ENCODE assay signal across 24 cellular contexts in the genomic region with DNA sequence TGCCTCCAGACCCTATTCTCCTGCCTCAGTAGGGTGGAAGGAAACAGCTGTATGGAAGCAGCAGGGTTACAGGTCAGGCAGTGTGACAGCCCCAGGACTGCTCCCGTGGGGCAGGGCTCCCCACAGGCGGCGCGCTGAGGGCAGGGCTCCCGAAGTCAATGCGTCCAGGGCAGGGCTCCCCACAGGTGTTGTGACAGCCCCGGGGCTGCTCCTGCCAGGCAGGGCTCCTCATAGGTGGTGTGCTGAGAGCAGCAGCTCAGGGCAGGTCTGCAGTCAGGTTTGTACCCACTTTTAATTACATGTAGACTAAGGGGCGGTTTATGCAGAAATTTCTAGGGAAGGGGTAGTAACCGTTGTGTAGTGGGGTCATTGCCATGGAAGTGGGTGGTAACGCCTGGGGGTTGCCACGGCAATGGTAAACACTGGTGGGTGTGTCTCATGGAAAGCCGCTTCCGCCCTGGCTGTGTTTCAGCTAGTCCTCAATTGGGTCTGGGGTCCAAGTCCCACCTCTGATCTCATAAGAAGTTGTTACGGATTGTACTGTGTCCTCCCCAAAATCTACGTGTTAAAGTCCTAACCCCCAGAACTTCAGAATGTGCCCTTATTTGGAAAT. TPM values are rescaled to one million over a fixed set of nuclear protein-coding genes. Genes with fewer than 3 reads are reported as not detected.
DNase-seq lines count a peak whose midpoint lies in the region; ATAC-seq and TF ChIP-seq lines count a peak whose summit lies in the region.
"Had no signal": no experiment of that assay in that cellular context is flagged by ENCODE, and none has a peak within 500 bp of the region (broad histone marks: within the 10 kb centered on the region; RNA-seq: fewer than 3 reads in every experiment).

No MANE protein-coding gene starts in this region.

- H3K27me3 Mint-ChIP-seq in activated T-cell treated with anti-CD3 and anti-CD28 coated beads, Interleukin-2, amount 50 U/mL, for 4 hours (ENCODE audit: low read depth) = no peaks in the 10 kb centered on the region
- peaks cover 13% of the 10 kb centered on the region for H3K27me3 Mint-ChIP-seq in osteocyte (ENCODE audit: unreplicated experiment)

- DNase-seq in activated T-cell treated with anti-CD3 and anti-CD28 coated beads, Interleukin-2, amount 50 U/mL, for 1 hour = peak; percentile 11
- DNase-seq in activated T-cell treated with anti-CD3 and anti-CD28 coated beads, Interleukin-2, amount 50 U/mL, for 4 hours = no peak
- DNase-seq in D341Med (ENCODE audit: low spot score) (peak; percentile 8), WERI-Rb-1 (peak; percentile 4), osteocyte (ENCODE audit: extremely low spot score, unreplicated experiment) (peak; percentile 74), hypothalamus (lab: John Stamatoyannopoulos, UW) (no peak)
- DNase-seq: ACHN, caudate nucleus, DMS153, NCI-H1694, NCI-H526 treated with DMSO at 0.1 percent for 48 hours, right cardiac atrium, SIG-M5, uterus had no signal

- peaks cover under 1% of the 10 kb centered on the region for H3K36me3 ChIP-seq in WERI-Rb-1
- H3K36me3 ChIP-seq: pancreas, uterus had no signal

- H3K9me3 ChIP-seq in WERI-Rb-1 (ENCODE audit: severe bottlenecking) = peaks cover 3% of the 10 kb centered on the region
- H3K9me3 ChIP-seq: pancreas, uterus had no signal

- no peaks in the 10 kb centered on the region for H3K27me3 ChIP-seq in WERI-Rb-1 (ENCODE audit: insufficient read depth, low read depth, severe bottlenecking)
- H3K27me3 ChIP-seq: hepatocyte, pancreas, uterus had no signal

- no peak overlapping the region for H3K4me3 Mint-ChIP-seq in activated T-cell treated with anti-CD3 and anti-CD28 coated beads, Interleukin-2, amount 50 U/mL, for 4 hours
- H3K4me3 Mint-ChIP-seq in osteocyte (ENCODE audit: unreplicated experiment) = no peak overlapping the region
- H3K4me3 Mint-ChIP-seq: CD14-positive monocyte; GM23338; T-helper 1 cell treated with Interleukin-12 subunit alpha and Interleukin-12 subunit beta and Interleukin-4 antibody, amounts not matched to agents 30 μg/mL and 1 μg/mL, for 36 hours; WTC11 had no signal

- no peaks in the 10 kb centered on the region for H3K9me3 Mint-ChIP-seq in activated T-cell treated with anti-CD3 and anti-CD28 coated beads, Interleukin-2, amount 50 U/mL, for 4 hours
- H3K9me3 Mint-ChIP-seq in osteocyte (ENCODE audit: unreplicated experiment) = peaks cover 7% of the 10 kb centered on the region

- H3K27ac Mint-ChIP-seq in osteocyte (ENCODE audit: unreplicated experiment) = no peak overlapping the region
- H3K27ac Mint-ChIP-seq: CD14-positive monocyte; GM23338; T-helper 1 cell treated with Interleukin-12 subunit alpha and Interleukin-12 subunit beta and Interleukin-4 antibody, amounts not matched to agents 30 μg/mL and 1 μg/mL, for 36 hours; WTC11 had no signal

- no peak for ATAC-seq in activated T-cell treated with anti-CD3 and anti-CD28 coated beads, Interleukin-2, amount 50 U/mL, for 4 hours
- no peak for ATAC-seq in HG03135 (IDR thresholded peaks at IDR 0.05; ENCODE audit: unreplicated experiment)
- no peak for ATAC-seq in GM21619 (IDR thresholded peaks at IDR 0.05; ENCODE audit: unreplicated experiment)
- ATAC-seq: GM23338, pancreas, right cardiac atrium, WTC11 had no signal

- no peak overlapping the region for H3K27ac ChIP-seq in WERI-Rb-1
- H3K27ac ChIP-seq: dorsolateral prefrontal cortex, hepatocyte, pancreas, uterus had no signal

- no peaks in the 10 kb centered on the region for H3K36me3 Mint-ChIP-seq in activated T-cell treated with anti-CD3 and anti-CD28 coated beads, Interleukin-2, amount 50 U/mL, for 4 hours (ENCODE audit: insufficient read depth)
- peaks cover under 1% of the 10 kb centered on the region for H3K36me3 Mint-ChIP-seq in osteocyte (ENCODE audit: unreplicated experiment)

- H3K4me3 ChIP-seq in WERI-Rb-1 (ENCODE audit: low read depth, low read length) = no peak overlapping the region
- H3K4me3 ChIP-seq: dorsolateral prefrontal cortex, GM23338, hepatocyte, pancreas, uterus had no signal

- TF ChIP-seq CTCF in WERI-Rb-1 (IDR thresholded peaks at IDR 0.05; ENCODE audit: low read depth, low read length) (no peak), osteocyte (IDR thresholded peaks at IDR 0.05) (no peak)

- peaks cover 60% of the 10 kb centered on the region for H3K4me1 Mint-ChIP-seq in activated T-cell treated with anti-CD3 and anti-CD28 coated beads, Interleukin-2, amount 50 U/mL, for 4 hours (ENCODE audit: low read depth)
- H3K4me1 Mint-ChIP-seq in osteocyte (ENCODE audit: unreplicated experiment) = no peaks in the 10 kb centered on the region

RNA-seq across cellular contexts. Expression of gene TERT, which starts 16.7 kb away (rescaled TPM):
- total RNA-seq in activated T-cell treated with anti-CD3 and anti-CD28 coated beads, Interleukin-2, amount 50 U/mL, for 4 hours = 10 to 100 TPM in 2 of 3 donors, 1 to 10 TPM in 1; 9.5 to 16.7 (median 10.5) TPM
- total RNA-seq in osteocyte = not detected in 2 replicates
- total RNA-seq: hepatocyte, right cardiac atrium, subcutaneous adipose tissue had no signal

RNA-seq across cellular contexts. Expression of gene CLPTM1L, which starts 33.4 kb away (rescaled TPM):
- 100 to 1,000 TPM; 143 to 150 (median 145) TPM for total RNA-seq in activated T-cell treated with anti-CD3 and anti-CD28 coated beads, Interleukin-2, amount 50 U/mL, for 4 hours
- total RNA-seq in osteocyte = 88.0 and 93.1 TPM in 2 replicates

Comparison
In these comparisons a context has a peak if more than half of its experiments do, and no peak if none do; other contexts are left out.
1. DNase-seq: peak in activated T-cell treated with anti-CD3 and anti-CD28 coated beads, Interleukin-2, amount 50 U/mL, for 1 hour (single experiment), D341Med (single experiment), WERI-Rb-1 (single experiment) and osteocyte (single experiment); none in activated T-cell treated with anti-CD3 and anti-CD28 coated beads, Interleukin-2, amount 50 U/mL, for 4 hours (single experiment) and hypothalamus (0 of 51).
2. RNA of gene TERT, which starts 16.7 kb away (total RNA-seq): 9.5 to 16.7 TPM in activated T-cell treated with anti-CD3 and anti-CD28 coated beads, Interleukin-2, amount 50 U/mL, for 4 hours; not detected in osteocyte; every median in the first group is over 10 times any median in the second.